Comparison of ENCODE assay signal across 21 cellular contexts in the genomic region with DNA sequence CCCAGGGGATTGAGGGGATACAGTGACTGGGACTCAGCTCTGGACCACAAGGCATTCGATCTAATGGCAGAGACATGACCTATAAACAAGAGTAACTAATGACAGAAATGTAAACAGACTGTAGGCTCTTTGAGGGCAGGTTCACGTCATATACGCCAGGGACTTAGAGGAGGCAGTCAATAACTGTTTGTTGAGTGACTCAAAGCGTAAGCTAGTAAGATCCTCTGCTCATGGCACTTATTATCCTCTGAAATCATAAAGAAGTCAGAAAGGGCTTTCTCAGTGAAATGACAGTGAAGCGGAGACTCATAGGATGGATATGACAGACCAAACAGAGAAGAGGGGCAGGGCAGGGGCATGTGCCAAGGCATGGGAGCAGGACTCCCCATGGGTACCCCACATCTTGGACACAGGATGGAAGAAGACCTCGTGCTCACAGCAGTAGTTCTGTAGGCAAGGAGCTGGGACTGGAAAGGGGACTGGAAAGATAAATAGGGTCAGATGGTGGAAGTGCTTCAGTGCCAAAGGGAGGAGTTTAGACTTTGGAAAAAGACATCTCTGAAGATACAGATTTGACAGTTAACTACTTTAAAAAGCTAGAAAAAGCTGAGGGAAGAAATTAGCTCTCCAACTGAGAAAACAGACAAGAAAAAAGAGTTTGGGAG.
"Had no signal": no experiment of that assay in that cellular context is flagged by ENCODE, and none has a peak within 500 bp of the region (broad histone marks: within the 10 kb centered on the region; RNA-seq: fewer than 3 reads in every experiment).

No MANE protein-coding gene starts in this region.

- H3K4me3 ChIP-seq: cardiac muscle cell, hepatocyte, left lung, ovary, psoas muscle, transverse colon, uterus had no signal

- H3K27me3 ChIP-seq: cardiac muscle cell, hepatocyte, left lung, ovary, transverse colon, uterus had no signal

- H3K27ac Mint-ChIP-seq: immature natural killer cell; natural killer cell; stimulated activated naive CD8-positive, alpha-beta T cell treated with anti-CD3 and anti-CD28 coated beads, Interleukin-15, amount 100 ng/mL, for 72 hours; WTC11 had no signal

- H3K9me3 Mint-ChIP-seq: immature natural killer cell; natural killer cell; stimulated activated naive CD8-positive, alpha-beta T cell treated with anti-CD3 and anti-CD28 coated beads, Interleukin-15, amount 100 ng/mL, for 72 hours; WTC11 had no signal

- H3K4me1 ChIP-seq: psoas muscle, transverse colon, uterus had no signal

- H3K27ac ChIP-seq: cardiac muscle cell, hepatocyte, left lung, ovary, psoas muscle, transverse colon, uterus had no signal

- H3K9me3 ChIP-seq: left lung, ovary, psoas muscle, transverse colon, uterus had no signal

- H3K36me3 ChIP-seq: cardiac muscle cell, left lung, ovary, transverse colon, uterus had no signal

- ATAC-seq: left lung; natural killer cell; psoas muscle; right cardiac atrium; stimulated activated naive CD8-positive, alpha-beta T cell treated with anti-CD3 and anti-CD28 coated beads, Interleukin-15, amount 100 ng/mL, for 72 hours; WTC11 had no signal

- DNase-seq: activated T-cell treated with anti-CD3 and anti-CD28 coated beads, Interleukin-2, amount 50 U/mL, for 1 hour; amygdala; cortex of kidney; effector CD4-positive, alpha-beta T cell; erythroblast; foreskin melanocyte; immature natural killer cell; left lung; natural killer cell; ovary; psoas muscle; right cardiac atrium; stimulated activated CD4-positive, alpha-beta T cell treated with anti-CD3 and anti-CD28 coated beads, Interleukin-12 subunit alpha, Interleukin-12 subunit beta, amount 100 ng/mL, for 4 hours; stimulated activated CD4-positive, alpha-beta T cell treated with anti-CD3 and anti-CD28 coated beads, Interleukin-4, amount 100 ng/mL, for 4 hours; stimulated activated naive CD8-positive, alpha-beta T cell treated with anti-CD3 and anti-CD28 coated beads, Interleukin-15, amount 100 ng/mL, for 72 hours; T1000; transverse colon; uterus had no signal

- H3K36me3 Mint-ChIP-seq: immature natural killer cell, natural killer cell, WTC11 had no signal

- H3K4me3 Mint-ChIP-seq: immature natural killer cell; natural killer cell; stimulated activated naive CD8-positive, alpha-beta T cell treated with anti-CD3 and anti-CD28 coated beads, Interleukin-15, amount 100 ng/mL, for 72 hours; WTC11 had no signal
